16 cellular contexts compared by ENCODE assay signal in the genomic region with DNA sequence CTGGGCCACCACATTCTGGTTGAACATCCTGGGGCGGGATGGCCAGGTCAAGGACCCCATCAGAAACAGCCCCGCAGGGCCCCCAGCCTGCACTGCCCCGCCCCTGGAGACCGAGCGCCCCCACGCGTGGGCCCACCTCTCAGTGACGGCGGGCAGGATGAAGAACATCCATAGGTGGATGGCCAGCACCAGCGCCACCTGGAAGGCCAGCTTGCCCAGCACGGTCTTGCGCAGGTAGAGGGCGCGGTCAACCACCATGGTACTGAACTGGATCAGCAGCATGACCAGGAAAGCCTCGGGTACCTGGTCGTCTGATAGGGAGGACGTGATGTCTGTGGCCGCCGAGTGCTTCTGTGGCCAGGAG.
"Had no signal": no experiment of that assay in that cellular context is flagged by ENCODE, and none has a peak within 500 bp of the region (broad histone marks: within the 10 kb centered on the region; RNA-seq: fewer than 3 reads in every experiment).

No MANE protein-coding gene starts in this region.

- H3K4me1 Mint-ChIP-seq: activated CD4-positive, alpha-beta T cell treated with anti-CD3 and anti-CD28 coated beads, Interleukin-2, amount 10 ng/mL, durations not matched to agents 7 days and 5 days; activated T-helper 17 cell treated with anti-CD3 and anti-CD28 coated beads, Interleukin-2, amount 50 U/mL, for 72 hours; neural progenitor cell had no signal

- H3K27me3 ChIP-seq: adrenal gland, gastrocnemius medialis, neural progenitor cell, pancreas, stomach, thyroid gland had no signal

- H3K9me3 Mint-ChIP-seq: activated CD4-positive, alpha-beta T cell treated with anti-CD3 and anti-CD28 coated beads, Interleukin-2, amount 10 ng/mL, durations not matched to agents 7 days and 5 days; activated naive CD4-positive, alpha-beta T cell treated with anti-CD3 and anti-CD28 coated beads for 36 hours; activated T-helper 17 cell treated with anti-CD3 and anti-CD28 coated beads, Interleukin-2, amount 50 U/mL, for 72 hours; neural progenitor cell had no signal

- H3K27me3 Mint-ChIP-seq: activated CD4-positive, alpha-beta T cell treated with anti-CD3 and anti-CD28 coated beads, Interleukin-2, amount 10 ng/mL, durations not matched to agents 7 days and 5 days; activated T-helper 17 cell treated with anti-CD3 and anti-CD28 coated beads, Interleukin-2, amount 50 U/mL, for 72 hours had no signal

- H3K9me3 ChIP-seq: adrenal gland, gastrocnemius medialis, pancreas, stomach, thyroid gland had no signal

- ATAC-seq: activated T-helper 17 cell treated with anti-CD3 and anti-CD28 coated beads, Interleukin-2, amount 50 U/mL, for 72 hours; gastrocnemius medialis; pancreas had no signal

- H3K4me1 ChIP-seq: adrenal gland, gastrocnemius medialis, neural progenitor cell, pancreas, stomach had no signal

- H3K4me3 ChIP-seq: adrenal gland, coronary artery, gastrocnemius medialis, lung, neural progenitor cell, pancreas, stomach, thyroid gland had no signal

- DNase-seq: activated CD4-positive, alpha-beta T cell treated with anti-CD3 and anti-CD28 coated beads, Interleukin-2, amount 10 ng/mL, durations not matched to agents 7 days and 5 days; activated CD4-positive, CD25-positive, alpha-beta regulatory T cell; activated naive CD4-positive, alpha-beta T cell treated with anti-CD3 and anti-CD28 coated beads for 36 hours; adrenal gland; effector CD4-positive, alpha-beta T cell; gastrocnemius medialis; pancreas; stimulated activated CD4-positive, alpha-beta T cell treated with anti-CD3 and anti-CD28 coated beads, Interleukin-15, amount 100 ng/mL, for 24 hours; stimulated activated CD4-positive, alpha-beta T cell treated with anti-CD3 and anti-CD28 coated beads, Interleukin-4, amount 100 ng/mL, for 1 hour; stomach had no signal

- H3K27ac ChIP-seq: adrenal gland, coronary artery, epithelial cell of prostate, gastrocnemius medialis, neural progenitor cell, pancreas had no signal

- H3K27ac Mint-ChIP-seq: activated CD4-positive, alpha-beta T cell treated with anti-CD3 and anti-CD28 coated beads, Interleukin-2, amount 10 ng/mL, durations not matched to agents 7 days and 5 days; activated naive CD4-positive, alpha-beta T cell treated with anti-CD3 and anti-CD28 coated beads for 36 hours; neural progenitor cell had no signal

- H3K4me3 Mint-ChIP-seq: activated CD4-positive, alpha-beta T cell treated with anti-CD3 and anti-CD28 coated beads, Interleukin-2, amount 10 ng/mL, durations not matched to agents 7 days and 5 days; activated naive CD4-positive, alpha-beta T cell treated with anti-CD3 and anti-CD28 coated beads for 36 hours; activated T-helper 17 cell treated with anti-CD3 and anti-CD28 coated beads, Interleukin-2, amount 50 U/mL, for 72 hours; neural progenitor cell had no signal

- H3K36me3 ChIP-seq: neural progenitor cell had no signal
